2 cellular contexts compared by ENCODE assay signal in genomic region chr14:103378042-103378854, GRCh38.
A peak's percentile ranks its signal among the peaks of the same experiment; 100 is the strongest.
TF ChIP-seq lines count a peak whose summit lies in the region.

No MANE protein-coding gene starts in this region.

TF ChIP-seq in IMR-90, 13 proteins besides CTCF, POLR2A, EP300 and RAD21:
- no peak for TF ChIP-seq FOS (IDR thresholded peaks at IDR 0.05; ENCODE audit: low read depth, low read length)
- TF ChIP-seq RCOR1 (IDR thresholded peaks at IDR 0.05; ENCODE audit: insufficient replicate concordance, low read length): no peak
- TF ChIP-seq RFX5 (IDR thresholded peaks at IDR 0.05; ENCODE audit: low read depth, low read length): no peak
- TF ChIP-seq ELK1 (IDR thresholded peaks at IDR 0.05; ENCODE audit: borderline replicate concordance, low read depth, low read length): no peak
- TF ChIP-seq SMC3 (IDR thresholded peaks at IDR 0.05; ENCODE audit: low read depth, low read length): no peak
- no peak for TF ChIP-seq CEBPB (IDR thresholded peaks at IDR 0.05; ENCODE audit: low read depth, low read length)
- TF ChIP-seq MAFK (IDR thresholded peaks at IDR 0.05; ENCODE audit: low read depth, low read length): no peak
- TF ChIP-seq NFE2L2 (IDR thresholded peaks at IDR 0.05; ENCODE audit: low read depth, low read length): no peak
- TF ChIP-seq MAZ (IDR thresholded peaks at IDR 0.05; ENCODE audit: borderline replicate concordance, low read depth, low read length): no peak
- TF ChIP-seq MXI1 (IDR thresholded peaks at IDR 0.05; ENCODE audit: borderline replicate concordance, low read depth, low read length): no peak
- TF ChIP-seq BHLHE40 (IDR thresholded peaks at IDR 0.05; ENCODE audit: low read depth, low read length): no peak
- no peak for TF ChIP-seq USF2 (IDR thresholded peaks at IDR 0.05; ENCODE audit: low read depth, low read length)
- TF ChIP-seq CHD1 (IDR thresholded peaks at IDR 0.05; ENCODE audit: low read depth, low read length): no peak

TF ChIP-seq in HepG2, 621 proteins besides CTCF, POLR2A, EP300 and RAD21 (continues in another document):
- TF ChIP-seq ZBTB21 (CRISPR knock-in tag; IDR thresholded peaks at IDR 0.05) (peak; percentile 90), GMEB1 (CRISPR knock-in tag; IDR thresholded peaks at IDR 0.05; ENCODE audit: borderline replicate concordance) (no peak), PRDM4 (CRISPR knock-in tag; IDR thresholded peaks at IDR 0.05; ENCODE audit: borderline replicate concordance) (no peak), JUN (CRISPR knock-in tag; IDR thresholded peaks at IDR 0.05) (no peak; the same call in 1 of the 2 replicates), TMF1 (CRISPR knock-in tag; IDR thresholded peaks at IDR 0.05; ENCODE audit: low read depth) (no peak), BRF2 (CRISPR knock-in tag; IDR thresholded peaks at IDR 0.05) (no peak), ETV5 (CRISPR knock-in tag; IDR thresholded peaks at IDR 0.05; ENCODE audit: borderline replicate concordance) (no peak), KDM4B (CRISPR knock-in tag; IDR thresholded peaks at IDR 0.05) (no peak), BCL6 (CRISPR knock-in tag; IDR thresholded peaks at IDR 0.05) (peak; percentile 36; the same call in 1 of the 2 replicates), ZNF609 (CRISPR knock-in tag; IDR thresholded peaks at IDR 0.05; ENCODE audit: borderline replicate concordance) (peak; percentile 32; the same call in 1 of the 2 replicates), SALL1 (CRISPR knock-in tag; IDR thresholded peaks at IDR 0.05) (peak; percentile 58), MTA1 (CRISPR knock-in tag; IDR thresholded peaks at IDR 0.05; ENCODE audit: borderline replicate concordance) (0 out of 2 replicates have a peak, but pooled peaks have one; percentile 51), ZNF691 (CRISPR knock-in tag; IDR thresholded peaks at IDR 0.05; ENCODE audit: borderline replicate concordance, low read depth) (peak; percentile 73; the same call in 1 of the 2 replicates), ZNF292 (CRISPR knock-in tag; IDR thresholded peaks at IDR 0.05; ENCODE audit: borderline replicate concordance, low read depth) (peak; percentile 74; the same call in 1 of the 2 replicates), ZNF772 (CRISPR knock-in tag; IDR thresholded peaks at IDR 0.05) (0 out of 2 replicates have a peak, but pooled peaks have one; percentile 34), CREM (IDR thresholded peaks at IDR 0.05) (0 out of 2 replicates have a peak, but pooled peaks have one; percentile 27), CREM (CRISPR knock-in tag; IDR thresholded peaks at IDR 0.05) (no peak), HNF1B (CRISPR knock-in tag; IDR thresholded peaks at IDR 0.05) (0 out of 2 replicates have a peak, but pooled peaks have one; percentile 17), ZNF572 (CRISPR knock-in tag; IDR thresholded peaks at IDR 0.05) (0 out of 2 replicates have a peak, but pooled peaks have one; percentile 9), ZNF280D (CRISPR knock-in tag; IDR thresholded peaks at IDR 0.05) (0 out of 2 replicates have a peak, but pooled peaks have one; percentile 15), MYPOP (CRISPR knock-in tag; IDR thresholded peaks at IDR 0.05) (no peak), ZNF263 (CRISPR knock-in tag; IDR thresholded peaks at IDR 0.05) (peak; percentile 85), MAX (IDR thresholded peaks at IDR 0.05) (0 out of 2 replicates have a peak, but pooled peaks have one; percentile 35), ARID5B (CRISPR knock-in tag; IDR thresholded peaks at IDR 0.05) (peak; percentile 27; the same call in 1 of the 2 replicates), ZNF761 (CRISPR knock-in tag; conservative IDR thresholded peaks at IDR 0.05) (peak; percentile 67; the same call in 1 of the 2 replicates), ZNF451 (CRISPR knock-in tag; IDR thresholded peaks at IDR 0.05) (peak; percentile 58; the same call in 1 of the 2 replicates)
